Comparison of ENCODE assay signal across 9 cellular contexts in the genomic region with DNA sequence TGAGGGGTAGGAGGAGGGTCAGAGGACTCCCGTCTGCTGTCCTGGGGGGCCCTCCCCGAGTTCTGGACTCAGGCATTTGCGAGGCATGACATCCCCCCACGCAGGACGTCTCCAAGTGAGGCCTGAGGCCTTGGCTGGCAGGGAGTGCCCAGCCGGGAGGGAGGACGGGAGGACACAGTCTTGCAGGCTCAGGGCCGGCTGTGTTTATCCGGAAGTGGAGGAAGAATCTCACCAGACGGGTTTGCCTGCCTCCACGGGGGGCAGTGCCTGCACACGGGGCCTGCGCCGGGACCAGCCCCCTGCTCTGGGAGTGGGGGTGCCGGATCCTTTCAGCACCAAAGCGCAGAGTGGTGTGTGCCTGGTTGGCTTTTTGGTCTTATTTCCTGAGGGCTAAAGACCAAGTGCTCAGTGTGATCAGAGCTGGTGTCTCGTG. TPM values are rescaled to one million over a fixed set of nuclear protein-coding genes. Genes with fewer than 3 reads are reported as not detected.
A peak's percentile ranks its signal among the peaks of the same experiment; 100 is the strongest.
DNase-seq lines count a peak whose midpoint lies in the region; ATAC-seq and TF ChIP-seq lines count a peak whose summit lies in the region.
"Had no signal": no experiment of that assay in that cellular context is flagged by ENCODE, and none has a peak within 500 bp of the region (broad histone marks: within the 10 kb centered on the region; RNA-seq: fewer than 3 reads in every experiment).

No MANE protein-coding gene starts in this region.

- H3K27ac Mint-ChIP-seq in Calu3 (ENCODE audit: unreplicated experiment), result peak overlapping the region; percentile 72

- peaks cover 36% of the 10 kb centered on the region for H3K36me3 Mint-ChIP-seq in Calu3 (ENCODE audit: insufficient read depth, unreplicated experiment)

- peak overlapping the region; percentile 63 for H3K4me3 Mint-ChIP-seq in Calu3 (ENCODE audit: low read depth, unreplicated experiment)
- H3K4me3 Mint-ChIP-seq: activated T-cell treated with anti-CD3 and anti-CD28 coated beads, Interleukin-2, amount 50 U/mL, for 4 hours had no signal

- H3K27me3 Mint-ChIP-seq in Calu3 (ENCODE audit: unreplicated experiment), result no peaks in the 10 kb centered on the region

- no peaks in the 10 kb centered on the region for H3K27me3 ChIP-seq in foreskin keratinocyte

- no peak for TF ChIP-seq CTCF in Calu3 (IDR thresholded peaks at IDR 0.05; ENCODE audit: unreplicated experiment)
- TF ChIP-seq CTCF in OCI-LY7 (conservative IDR thresholded peaks at IDR 0.05; ENCODE audit: low read length), result no peak
- no peak for TF ChIP-seq CTCF in foreskin keratinocyte (conservative IDR thresholded peaks at IDR 0.05)
- TF ChIP-seq CTCF in omental fat pad (IDR thresholded peaks at IDR 0.05), result no peak

- ATAC-seq in foreskin keratinocyte (peak; percentile 67), omental fat pad (ENCODE audit: low FRiP score) (peak; percentile 48), GM19395 (IDR thresholded peaks at IDR 0.05; ENCODE audit: unreplicated experiment) (no peak)

- DNase-seq in Calu3, result peak; percentile 90
- peak; percentile 17 for DNase-seq in OCI-LY7 (ENCODE audit: low spot score)
- peak; percentile 33 to 64 for DNase-seq in foreskin keratinocyte
- no peak for DNase-seq in omental fat pad (ENCODE audit: low spot score)
- DNase-seq in cortex of kidney (lab: John Stamatoyannopoulos, UW), result no peak
- DNase-seq in T-helper 2 cell, result no peak
- DNase-seq in GF-D8 (lab: John Stamatoyannopoulos, UW), result no peak
- DNase-seq: activated T-cell treated with anti-CD3 and anti-CD28 coated beads, Interleukin-2, amount 50 U/mL, for 4 hours had no signal

- no TSS peak for BruUV-seq in Calu3 (replicated peaks; lab: Mats Ljungman, UMichigan)
- BruUV-seq in OCI-LY7 (replicated peaks; lab: Mats Ljungman, UMichigan), result no TSS peak

- no peak overlapping the region for H3K4me3 ChIP-seq in OCI-LY7 (ENCODE audit: low read depth, low read length, poor library complexity, severe bottlenecking)

- no peak overlapping the region for H3K4me2 ChIP-seq in OCI-LY7 (ENCODE audit: low read length)

- no peaks in the 10 kb centered on the region for H3K36me3 ChIP-seq in OCI-LY7 (ENCODE audit: insufficient read depth, low read length)

- H3K4me1 ChIP-seq in OCI-LY7 (ENCODE audit: insufficient read depth, low read length, poor library complexity, severe bottlenecking), result peaks cover 7% of the 10 kb centered on the region
- peaks cover 36% of the 10 kb centered on the region for H3K4me1 ChIP-seq in foreskin keratinocyte

- H3K4me1 Mint-ChIP-seq in Calu3 (ENCODE audit: low read depth, unreplicated experiment), result no peaks in the 10 kb centered on the region

- intact Hi-C loops in Calu3 (cut with micrococcal nuclease; ENCODE audit: unreplicated experiment) (no loop called here), OCI-LY7 (cut with micrococcal nuclease; ENCODE audit: unreplicated experiment) (no loop called here)

- no peaks in the 10 kb centered on the region for H3K79me2 ChIP-seq in OCI-LY7 (ENCODE audit: insufficient read depth, low read depth, low read length)

- no peaks in the 10 kb centered on the region for H3K9me3 ChIP-seq in OCI-LY7 (ENCODE audit: low read length)

- H4K20me1 ChIP-seq in OCI-LY7 (ENCODE audit: insufficient read depth, low read length), result no peaks in the 10 kb centered on the region

- CTCF ChIA-PET in Calu3 (lab: Charles Lee), result interaction anchor here (1.7 kb wide), 1 partner anchor 11 kb away, joined by 4 read pairs; no protein-coding TSS in a partner anchor
- CTCF ChIA-PET in OCI-LY7 (lab: Charles Lee; ENCODE audit: unreplicated experiment), result no interaction called here

- no peaks in the 10 kb centered on the region for H3K9me3 Mint-ChIP-seq in Calu3 (ENCODE audit: low read depth, unreplicated experiment)
- H3K9me3 Mint-ChIP-seq: activated T-cell treated with anti-CD3 and anti-CD28 coated beads, Interleukin-2, amount 50 U/mL, for 4 hours had no signal

- H2AFZ ChIP-seq in OCI-LY7 (ENCODE audit: low read length), result no peak overlapping the region

- no peaks in the 10 kb centered on the region for H3K9me2 ChIP-seq in OCI-LY7 (ENCODE audit: insufficient read depth, low read length)

- no peak overlapping the region for H3K27ac ChIP-seq in OCI-LY7 (ENCODE audit: low read depth, low read length, poor library complexity, severe bottlenecking)
- no peak overlapping the region for H3K27ac ChIP-seq in foreskin keratinocyte

- POLR2A ChIA-PET in OCI-LY7 (lab: Charles Lee), result interaction anchor here (1.0 kb wide), 1 partner anchor 13 kb away, joined by 4 read pairs; no protein-coding TSS in a partner anchor

RNA-seq across cellular contexts. Expression of gene PWWP2B, which starts 10.9 kb away (rescaled TPM):
- total RNA-seq in Calu3 (2022) (12.9 and 15.8 TPM in 2 replicates), OCI-LY7 (2022) (9.4 and 10.6 TPM in 2 replicates), foreskin keratinocyte (10.5 and 12.5 TPM in 2 replicates), omental fat pad (10 to 100 TPM in 3 of 4 donors, 1 to 10 TPM in 1; 6.0 to 24.4 (median 12.2) TPM)
- total RNA-seq in OCI-LY7 (2014; rRNA removed; shearing (Covaris generic)), result 4.6 and 5.9 TPM in 2 replicates
- polyA plus RNA-seq in foreskin keratinocyte, result 11.0 and 14.0 TPM in 2 replicates

Comparison
In these comparisons a context has a peak if more than half of its experiments do, and no peak if none do; other contexts are left out.
1. DNase-seq: peak in Calu3 (single experiment), OCI-LY7 (single experiment) and foreskin keratinocyte (2 of 2); none in omental fat pad (single experiment), cortex of kidney (single experiment), T-helper 2 cell (0 of 5) and GF-D8 (single experiment).